In genomic region chr6:33633084-33633461, GRCh38 we compare ENCODE assay signal across 8 cellular contexts. TPM values are rescaled to one million over a fixed set of nuclear protein-coding genes. Genes with fewer than 3 reads are reported as not detected.
DNase-seq lines count a peak whose midpoint lies in the region; ATAC-seq, FAIRE-seq and TF ChIP-seq lines count a peak whose summit lies in the region.

No MANE protein-coding gene starts in this region.

- H2BK20ac ChIP-seq in H1 (ENCODE audit: low read length), result no peak overlapping the region

- H3K36me3 Mint-ChIP-seq in Caco-2 (ENCODE audit: insufficient read depth, unreplicated experiment), result peaks cover 34% of the 10 kb centered on the region

- H3K36me3 ChIP-seq in Caco-2 (ENCODE audit: control insufficient read depth, insufficient read depth, low read length), result peaks cover 3% of the 10 kb centered on the region; the same call in 1 of the 2 replicates
- H3K36me3 ChIP-seq in H1 (ENCODE audit: control insufficient read depth in 2 of 4, insufficient read depth in 4 of 4, low read length in 3 of 4), result no peaks in the 10 kb centered on the region
- no peaks in the 10 kb centered on the region for H3K36me3 ChIP-seq in ovary

- WGBS in H1 (ENCODE audit: extremely low coverage in 1 of 2, insufficient coverage in 1 of 2, insufficient read length in 1 of 2, insufficient replicate concordance in 2 of 2, low coverage in 1 of 2, low lambda C conversion rate in 2 of 2, missing lambda C conversion rate in 1 of 2), 2 experiments, result 27% methylated on average over 18 of the region's 21 CpGs; no CpG with 5 or more reads in 1 of the 2 experiments
- 32 to 46% (median 33%) methylated on average over 21 of the region's 21 CpGs for WGBS in ovary, 3 donors

- peak overlapping the region; percentile 56; the same call in 1 of the 2 replicates for H3K18ac ChIP-seq in H1 (ENCODE audit: extremely low read depth, low read length)

- no peak overlapping the region; the same call in 1 of the 2 replicates for H4K8ac ChIP-seq in H1 (ENCODE audit: extremely low read depth, insufficient read depth, low read length)

- POLR2A ChIA-PET in Caco-2 (lab: Charles Lee), result interaction anchor here (1.9 kb wide), 1 partner anchor 78 kb away, joined by 8 read pairs; the partner anchor contains the start of gene UQCC2
- POLR2A ChIA-PET in H1 (lab: Charles Lee; ENCODE audit: partially characterized antibody), result interaction anchor here (1.0 to 2.7 kb wide), 8 partner anchors 11 to 53 kb away, joined by 3 to 28 read pairs (median 5); partner anchors contain the start of genes BAK1 and ITPR3

- DNase-seq in Caco-2 (no peak), LNCaP clone FGC (ENCODE audit: low read depth) (no peak), H1 (ENCODE audit: low read depth in 1 of 2, low spot score in 2 of 2) (no peak), ovary (peak in 2 of 5 donors; percentile 30 to 44), RKO (ENCODE audit: low spot score) (no peak), caudate nucleus (lab: John Stamatoyannopoulos, UW) (no peak)

- H4K91ac ChIP-seq in H1 (replicated peaks; ENCODE audit: insufficient read length, low read length), result no peak overlapping the region

- no peak overlapping the region for H4K5ac ChIP-seq in H1 (ENCODE audit: insufficient read length, low read depth, low read length)

- H3K27ac ChIP-seq in H1 (ENCODE audit: low read depth, low read length) (no peak overlapping the region), ovary (peak overlapping the region in 1 of 2 donors; percentile 61), caudate nucleus (ENCODE audit: low read depth, low read length) (no peak overlapping the region)

- no peak overlapping the region for H3K4ac ChIP-seq in H1 (replicated peaks; ENCODE audit: insufficient read length, low read depth, low read length)

- H2BK5ac ChIP-seq in H1 (ENCODE audit: low read depth, low read length), result no peak overlapping the region

- no peak overlapping the region for H2BK15ac ChIP-seq in H1 (ENCODE audit: low read length)

- H4K20me1 ChIP-seq in H1 (replicated peaks in 1 of 2; ENCODE audit: control insufficient read depth in 1 of 2, insufficient read depth in 2 of 2, low read length in 2 of 2), result peaks cover 3 to 18% of the 10 kb centered on the region in 2 experiments

- no peak overlapping the region for H2AK5ac ChIP-seq in H1 (ENCODE audit: low read depth, low read length)

- H3K9ac ChIP-seq in H1 (replicated peaks in 1 of 4; ENCODE audit: extremely low read depth in 1 of 4, low read depth in 3 of 4, low read length in 3 of 4), result no peak overlapping the region; a peak in 1 of 7 replicates

- no peak for TF ChIP-seq RAD21 in H1 (IDR thresholded peaks at IDR 0.05 in 1 of 2, conservative IDR thresholded peaks at IDR 0.05 in 1 of 2; ENCODE audit: low read depth in 2 of 2, low read length in 2 of 2)

- no peak overlapping the region for H3K23ac ChIP-seq in H1 (ENCODE audit: insufficient read length)

- H3K23me2 ChIP-seq in H1 (ENCODE audit: low read depth, low read length), result peaks cover 11% of the 10 kb centered on the region; the same call in 1 of the 2 replicates

- peaks cover 6 to 18% of the 10 kb centered on the region in 2 experiments; a peak in 2 of 4 replicates for H3K79me2 ChIP-seq in H1 (ENCODE audit: control insufficient read depth in 1 of 2, insufficient read depth in 2 of 2, low read length in 2 of 2)

- H2BK120ac ChIP-seq in H1 (replicated peaks; ENCODE audit: low read depth, low read length), result no peak overlapping the region

- peak overlapping the region; percentile 61 for H3K27ac Mint-ChIP-seq in Caco-2 (ENCODE audit: unreplicated experiment)

- TF ChIP-seq EP300 in H1 (IDR thresholded peaks at IDR 0.05; ENCODE audit: borderline replicate concordance in 1 of 2, low read depth in 2 of 2, low read length in 2 of 2), result no peak
- no peak for TF ChIP-seq EP300 in ovary (IDR thresholded peaks at IDR 0.05)

- CTCF ChIA-PET in Caco-2 (lab: Charles Lee) (interaction anchor here (1.0 to 1.6 kb wide), 4 partner anchors 9 to 53 kb away, joined by 3 to 10 read pairs (median 6); partner anchors contain the start of genes BAK1 and ITPR3), H1 (lab: Charles Lee; ENCODE audit: partially characterized antibody) (interaction anchor here (0.7 to 6.0 kb wide), 21 partner anchors 12 to 113 kb away, joined by 3 to 94 read pairs (median 7); partner anchors contain the start of genes BAK1, IP6K3 and ITPR3)

- no peaks in the 10 kb centered on the region for H3K9me3 ChIP-seq in Caco-2
- H3K9me3 ChIP-seq in H1 (ENCODE audit: insufficient read depth in 2 of 2, low read depth in 1 of 2, low read length in 1 of 2), result no peaks in the 10 kb centered on the region
- no peaks in the 10 kb centered on the region for H3K9me3 ChIP-seq in ovary

- peak overlapping the region; percentile 97 for H3K4me3 Mint-ChIP-seq in Caco-2 (ENCODE audit: unreplicated experiment)

- no peak overlapping the region for H3K14ac ChIP-seq in H1 (ENCODE audit: insufficient read length)

- TF ChIP-seq CTCF in Caco-2 (IDR thresholded peaks at IDR 0.05; ENCODE audit: insufficient read depth in 1 of 2, low read depth in 1 of 2, low read length in 1 of 2, severe bottlenecking in 1 of 2, unreplicated experiment in 1 of 2) (no peak), LNCaP clone FGC (IDR thresholded peaks at IDR 0.05; ENCODE audit: control insufficient read depth, extremely low read depth, insufficient read depth) (no peak), H1 (IDR thresholded peaks at IDR 0.05; ENCODE audit: control extremely low read depth in 1 of 3, insufficient read depth in 1 of 3, low read depth in 1 of 3, low read length in 3 of 3) (no peak), ovary (IDR thresholded peaks at IDR 0.05) (no peak)

- no peaks in the 10 kb centered on the region for H3K27me3 Mint-ChIP-seq in Caco-2 (ENCODE audit: insufficient read depth, unreplicated experiment)

- H2BK12ac ChIP-seq in H1 (ENCODE audit: low read depth, low read length), result no peak overlapping the region

- H3K4me2 ChIP-seq in H1 (ENCODE audit: insufficient read depth in 1 of 2, low read depth in 2 of 2, low read length in 2 of 2), result peak overlapping the region; percentile 73 to 98

- H3K27me3 ChIP-seq in Caco-2 (replicated peaks; ENCODE audit: control insufficient read depth, insufficient read depth, low read length), result no peaks in the 10 kb centered on the region
- no peaks in the 10 kb centered on the region; a peak in 2 of 7 replicates for H3K27me3 ChIP-seq in H1 (replicated peaks in 1 of 4; ENCODE audit: control insufficient read depth in 3 of 4, extremely low read depth in 1 of 4, insufficient read depth in 3 of 4, low read length in 3 of 4)
- no peaks in the 10 kb centered on the region for H3K27me3 ChIP-seq in ovary

- H3K4me1 ChIP-seq in Caco-2 (peaks cover 61% of the 10 kb centered on the region), H1 (replicated peaks in 1 of 4; ENCODE audit: control insufficient read depth in 3 of 4, insufficient read depth in 4 of 4, low read length in 3 of 4) (peaks cover 8 to 35% (median 16%) of the 10 kb centered on the region in 4 experiments), ovary (ENCODE audit: insufficient read depth) (peaks cover 5% of the 10 kb centered on the region)

- no peak overlapping the region for H2AFZ ChIP-seq in H1 (ENCODE audit: low read length)

- H3K56ac ChIP-seq in H1 (replicated peaks; ENCODE audit: insufficient read length, low read depth, low read length), result no peak overlapping the region

- H3K4me3 ChIP-seq in Caco-2 (ENCODE audit: low read depth, low read length) (peak overlapping the region; percentile 58), LNCaP clone FGC (ENCODE audit: low read depth, low read length) (peak overlapping the region; percentile 41), H1 (ENCODE audit: extremely low read depth in 1 of 4, insufficient read depth in 2 of 4, low read depth in 3 of 4, low read length in 4 of 4) (peak overlapping the region; percentile 35 to 70 (median 66)), ovary (peak overlapping the region; percentile 30)

- H3K79me1 ChIP-seq in H1 (ENCODE audit: low read depth, low read length), result peaks cover 6% of the 10 kb centered on the region; the same call in 1 of the 2 replicates

- peaks cover 54% of the 10 kb centered on the region for H3K4me1 Mint-ChIP-seq in Caco-2 (ENCODE audit: low read depth, unreplicated experiment)

- H3K9me3 Mint-ChIP-seq in Caco-2 (ENCODE audit: unreplicated experiment), result no peaks in the 10 kb centered on the region

- ATAC-seq in GM19351 (IDR thresholded peaks at IDR 0.05; ENCODE audit: unreplicated experiment), result no peak
- no peak for ATAC-seq in HG03442 (IDR thresholded peaks at IDR 0.05; ENCODE audit: unreplicated experiment)

- BruUV-seq in Caco-2 (replicated peaks; lab: Mats Ljungman, UMichigan), result no TSS peak

- FAIRE-seq in H1 (lab: Jason Lieb, UNC), result no peak

- TF ChIP-seq POLR2A in H1 (IDR thresholded peaks at IDR 0.05; ENCODE audit: control extremely low read depth in 1 of 2, low read depth in 2 of 2, low read length in 2 of 2) (no peak), ovary (IDR thresholded peaks at IDR 0.05) (no peak)

- intact Hi-C loops in Caco-2 (cut with micrococcal nuclease; ENCODE audit: unreplicated experiment), result no loop called here
- intact Hi-C loops in ovary (cut with DNase I), result loop anchor here in 1 of 4 donors (10.0 kb wide), 1 partner anchor 48 kb away; the partner anchor contains the start of gene BAK1

RNA-seq across cellular contexts. Expression of gene ITPR3, which starts 12.0 kb away (rescaled TPM):
- total RNA-seq in Caco-2 (2022) (42.1 and 50.5 TPM in 2 replicates), ovary (10 to 100 TPM in 6 of 7 donors, 1 to 10 TPM in 1; 3.7 to 31.1 (median 20.1) TPM)
- total RNA-seq in H1 (2021; fragmentation: NEBNext Ultra II Directional; extraction: Animal tissue kit (Norgen Biotek cat#: 25700)), result 44.9 and 45.7 TPM in 2 replicates
- polyA plus RNA-seq in H1 (2011; rRNA removed) (29.1 and 37.2 TPM in 2 replicates), ovary (1 to 10 TPM; 3.6 to 6.9 TPM)
- 22.7 TPM for polyA plus RNA-seq in H1 (2011; cell fraction: cytosol; rRNA removed)
- 157 TPM for polyA plus RNA-seq in H1 (2011; cell fraction: nucleus; rRNA removed)
- 22.4 to 35.2 TPM (median 31.8 TPM) in 4 replicates for polyA plus RNA-seq in H1 (2012, experiment 1 of 2)
- 11.9 TPM for polyA plus RNA-seq in H1 (2012, experiment 2 of 2)
- polyA plus RNA-seq in H1 (2013, experiment 1 of 2), result 24.7 TPM
- polyA plus RNA-seq in H1 (2013, experiment 2 of 2), result 23.5 TPM
- polyA minus RNA-seq in H1 (2011; rRNA and poly(A)+ RNA removed), result 45.6 and 48.9 TPM in 2 replicates
- 23.7 TPM for polyA minus RNA-seq in H1 (2011; cell fraction: cytosol; rRNA and poly(A)+ RNA removed)
- polyA minus RNA-seq in H1 (2011; cell fraction: nucleus; rRNA and poly(A)+ RNA removed), result 42.2 TPM

RNA-seq across cellular contexts. Expression of gene BAK1, which starts 53.0 kb away (rescaled TPM):
- total RNA-seq in Caco-2 (2022) (28.5 and 29.4 TPM in 2 replicates), ovary (10 to 100 TPM in 4 of 7 donors, 1 to 10 TPM in 3; 3.9 to 16.9 (median 10.4) TPM)
- total RNA-seq in H1 (2021; fragmentation: NEBNext Ultra II Directional; extraction: Animal tissue kit (Norgen Biotek cat#: 25700)), result 43.3 and 45.1 TPM in 2 replicates
- polyA plus RNA-seq in H1 (2011; rRNA removed) (43.4 and 51.4 TPM in 2 replicates), ovary (10 to 100 TPM in 1 of 2 donors, 1 to 10 TPM in 1; 9.8 to 12.2 TPM)
- 38.7 TPM for polyA plus RNA-seq in H1 (2011; cell fraction: cytosol; rRNA removed)
- polyA plus RNA-seq in H1 (2011; cell fraction: nucleus; rRNA removed), result 33.2 TPM
- 25.3 to 42.8 TPM (median 38.6 TPM) in 4 replicates for polyA plus RNA-seq in H1 (2012, experiment 1 of 2)
- 50.1 TPM for polyA plus RNA-seq in H1 (2012, experiment 2 of 2)
- 19.1 TPM for polyA plus RNA-seq in H1 (2013, experiment 1 of 2)
- 19.0 TPM for polyA plus RNA-seq in H1 (2013, experiment 2 of 2)
- 33.0 and 37.7 TPM in 2 replicates for polyA minus RNA-seq in H1 (2011; rRNA and poly(A)+ RNA removed)
- 27.4 TPM for polyA minus RNA-seq in H1 (2011; cell fraction: cytosol; rRNA and poly(A)+ RNA removed)
- polyA minus RNA-seq in H1 (2011; cell fraction: nucleus; rRNA and poly(A)+ RNA removed), result 15.8 TPM
